ENCODE assay signal across 7 cellular contexts in the genomic region with DNA sequence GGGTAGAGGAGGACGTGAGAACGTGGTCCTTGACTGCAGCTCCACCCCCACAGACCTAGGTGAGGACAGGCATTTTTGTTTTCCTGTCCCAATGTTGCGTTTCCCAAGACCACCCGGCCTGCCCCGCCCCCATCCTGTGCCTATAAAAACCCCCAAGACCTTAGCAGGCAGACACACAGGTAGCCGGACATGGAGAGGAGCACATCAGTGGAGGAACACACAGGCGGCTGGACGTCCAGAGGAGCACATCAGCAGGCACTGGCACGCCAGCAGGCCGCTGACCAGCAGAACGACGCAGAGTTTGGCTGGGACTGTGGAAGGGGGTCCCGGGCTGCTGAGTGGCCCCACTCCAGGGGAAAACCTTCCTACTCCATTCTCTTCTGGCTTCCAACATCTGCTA. TPM values are rescaled to one million over a fixed set of nuclear protein-coding genes. Genes with fewer than 3 reads are reported as not detected.
A peak's percentile ranks its signal among the peaks of the same experiment; 100 is the strongest.
DNase-seq lines count a peak whose midpoint lies in the region; ATAC-seq and TF ChIP-seq lines count a peak whose summit lies in the region.

No MANE protein-coding gene starts in this region.

- H3K9ac ChIP-seq in skeletal muscle tissue (ENCODE audit: low read depth in 1 of 3, low read length in 3 of 3), result peak overlapping the region in 1 of 3 donors; percentile 50

- ATAC-seq in GM21737 (IDR thresholded peaks at IDR 0.05; ENCODE audit: unreplicated experiment), result no peak
- no peak for ATAC-seq in GM21390 (IDR thresholded peaks at IDR 0.05; ENCODE audit: unreplicated experiment)

- H3K9me3 ChIP-seq in iPS DF 6.9 (ENCODE audit: control insufficient read depth, insufficient read depth, low read length) (no peaks in the 10 kb centered on the region), skeletal muscle tissue (ENCODE audit: control insufficient read depth in 3 of 3, low read length in 3 of 3) (no peaks in the 10 kb centered on the region)

- H3K4me1 ChIP-seq in iPS DF 6.9 (ENCODE audit: control insufficient read depth, insufficient read depth, low read length) (peaks cover 4% of the 10 kb centered on the region; the same call in 1 of the 2 replicates), skeletal muscle tissue (ENCODE audit: control insufficient read depth in 3 of 3, insufficient read depth in 3 of 3, low read length in 3 of 3) (peaks cover 4 to 9% (median 4%) of the 10 kb centered on the region in 3 donors)

- peaks cover 6% of the 10 kb centered on the region for H3K27me3 Mint-ChIP-seq in activated CD4-positive, alpha-beta memory T cell treated with anti-CD3 and anti-CD28 coated beads for 36 hours

- TF ChIP-seq CTCF in HFF-Myc (IDR thresholded peaks at IDR 0.05; ENCODE audit: low read depth, low read length, missing control alignments), result no peak

- H3K36me3 ChIP-seq in iPS DF 6.9 (ENCODE audit: control insufficient read depth, insufficient read depth, low read length), result no peaks in the 10 kb centered on the region
- no peaks in the 10 kb centered on the region for H3K36me3 ChIP-seq in skeletal muscle tissue (ENCODE audit: control insufficient read depth in 3 of 3, insufficient read depth in 3 of 3, low read length in 3 of 3)

- no peak for DNase-seq in HFF-Myc (ENCODE audit: extremely low read depth, low read depth)
- DNase-seq in activated CD4-positive, alpha-beta memory T cell treated with anti-CD3 and anti-CD28 coated beads for 36 hours, result no peak
- DNase-seq in iPS DF 6.9 (ENCODE audit: low read depth, low spot score), result no peak
- no peak for DNase-seq in ureter (ENCODE audit: low spot score)

- peaks cover 8% of the 10 kb centered on the region for H3K4me1 Mint-ChIP-seq in activated CD4-positive, alpha-beta memory T cell treated with anti-CD3 and anti-CD28 coated beads for 36 hours (ENCODE audit: low read depth)

- H3K9me3 Mint-ChIP-seq in activated CD4-positive, alpha-beta memory T cell treated with anti-CD3 and anti-CD28 coated beads for 36 hours, result no peaks in the 10 kb centered on the region

- intact Hi-C loops in activated CD4-positive, alpha-beta memory T cell treated with anti-CD3 and anti-CD28 coated beads for 36 hours (cut with micrococcal nuclease), result loop anchor here (1.0 kb wide), 1 partner anchor 13 kb away; a partner anchor contains a TSS

- CTCF ChIA-PET in activated CD4-positive, alpha-beta memory T cell treated with anti-CD3 and anti-CD28 coated beads for 36 hours (lab: Charles Lee), result interaction anchor here (0.5 to 3.1 kb wide), 3 partner anchors 27 to 552 kb away, joined by 3 to 14 read pairs (median 5); no protein-coding TSS in a partner anchor

- H3K4me3 ChIP-seq in HFF-Myc (replicated peaks; ENCODE audit: low read depth, low read length) (peak overlapping the region; percentile 22), iPS DF 6.9 (ENCODE audit: low read length) (peak overlapping the region; percentile 27; the same call in 1 of the 2 replicates), skeletal muscle tissue (ENCODE audit: low read length in 3 of 3) (peak overlapping the region in 2 of 3 donors; percentile 60 to 68)

- no peak overlapping the region for H3K27ac Mint-ChIP-seq in activated CD4-positive, alpha-beta memory T cell treated with anti-CD3 and anti-CD28 coated beads for 36 hours

- no peaks in the 10 kb centered on the region for H3K36me3 Mint-ChIP-seq in activated CD4-positive, alpha-beta memory T cell treated with anti-CD3 and anti-CD28 coated beads for 36 hours

- H3K27me3 ChIP-seq in iPS DF 6.9 (ENCODE audit: control insufficient read depth, insufficient read depth, low read length) (no peaks in the 10 kb centered on the region), skeletal muscle tissue (ENCODE audit: control insufficient read depth in 3 of 3, insufficient read depth in 3 of 3, low read length in 3 of 3) (no peaks in the 10 kb centered on the region)

- no peak overlapping the region for H3K27ac ChIP-seq in iPS DF 6.9 (ENCODE audit: low read length)
- H3K27ac ChIP-seq in skeletal muscle tissue (ENCODE audit: low read depth, low read length), result no peak overlapping the region

- POLR2A ChIA-PET in activated CD4-positive, alpha-beta memory T cell treated with anti-CD3 and anti-CD28 coated beads for 36 hours (lab: Charles Lee), result interaction anchor here (0.6 to 1.0 kb wide), 2 partner anchors 13 to 60 kb away, joined by 4 read pairs; a partner anchor contains a TSS

- no CpG with 5 or more reads among the region's 13 CpGs for WGBS in iPS DF 6.9 (ENCODE audit: insufficient coverage, insufficient read length)

- peak overlapping the region; percentile 23 for H3K4me3 Mint-ChIP-seq in activated CD4-positive, alpha-beta memory T cell treated with anti-CD3 and anti-CD28 coated beads for 36 hours

RNA-seq across cellular contexts. Expression of a gene that starts 12.7 kb away (rescaled TPM):
- 10 to 100 TPM; 34.2 to 35.3 TPM for total RNA-seq in activated CD4-positive, alpha-beta memory T cell treated with anti-CD3 and anti-CD28 coated beads for 36 hours
- total RNA-seq in skeletal muscle tissue (31.3 TPM), ureter (54.1 TPM)

RNA-seq across cellular contexts. Expression of a gene that starts 30.2 kb away (rescaled TPM):
- total RNA-seq in activated CD4-positive, alpha-beta memory T cell treated with anti-CD3 and anti-CD28 coated beads for 36 hours, result 1 to 10 TPM; 5.3 to 5.4 TPM
- 21.9 TPM for total RNA-seq in skeletal muscle tissue
- total RNA-seq in ureter, result 72.3 TPM

RNA-seq across cellular contexts. Expression of a gene that starts 37.4 kb away (rescaled TPM):
- total RNA-seq in activated CD4-positive, alpha-beta memory T cell treated with anti-CD3 and anti-CD28 coated beads for 36 hours, result 10 to 100 TPM; 49.4 to 54.9 TPM
- total RNA-seq in skeletal muscle tissue (17.2 TPM), ureter (77.2 TPM)

RNA-seq across cellular contexts. Expression of a gene that starts 47.0 kb away (rescaled TPM):
- total RNA-seq in activated CD4-positive, alpha-beta memory T cell treated with anti-CD3 and anti-CD28 coated beads for 36 hours, result 10 to 100 TPM; 70.5 to 71.1 TPM
- total RNA-seq in skeletal muscle tissue (21.9 TPM), ureter (68.6 TPM)

RNA-seq across cellular contexts. Expression of a gene that starts 59.7 kb away (rescaled TPM):
- 10 to 100 TPM; 67.2 to 69.0 TPM for total RNA-seq in activated CD4-positive, alpha-beta memory T cell treated with anti-CD3 and anti-CD28 coated beads for 36 hours
- total RNA-seq in skeletal muscle tissue (53.2 TPM), ureter (44.1 TPM)
